22 cellular contexts compared by ENCODE assay signal in genomic region chr6:165776699-165777098, GRCh38.
"Had no signal": no experiment of that assay in that cellular context is flagged by ENCODE, and none has a peak within 500 bp of the region (broad histone marks: within the 10 kb centered on the region; RNA-seq: fewer than 3 reads in every experiment).

No MANE protein-coding gene starts in this region.

- H3K9me3 ChIP-seq: lower lobe of right lung, prostate gland, right atrium auricular region, suprapubic skin had no signal

- H3K4me3 Mint-ChIP-seq: natural killer cell treated with Interleukin-12 subunit alpha and Interleukin-12 subunit beta and Interleukin-15 and Interleukin-18, amount 100 ng/mL, for 72 hours; neural crest cell; stimulated activated naive CD8-positive, alpha-beta T cell treated with anti-CD3 and anti-CD28 coated beads, Interleukin-15, amount 100 ng/mL, for 72 hours; type B pancreatic cell had no signal

- H3K27me3 ChIP-seq: right atrium auricular region had no signal

- H3K4me2 ChIP-seq: smooth muscle cell had no signal

- H3K4me1 ChIP-seq: prostate gland, right atrium auricular region had no signal

- ATAC-seq: left ventricle myocardium superior; lower lobe of right lung; natural killer cell treated with Interleukin-12 subunit alpha and Interleukin-12 subunit beta and Interleukin-15 and Interleukin-18, amount 100 ng/mL, for 72 hours; sciatic nerve; stimulated activated naive CD8-positive, alpha-beta T cell treated with anti-CD3 and anti-CD28 coated beads, Interleukin-15, amount 100 ng/mL, for 72 hours had no signal

- H3K36me3 Mint-ChIP-seq: natural killer cell treated with Interleukin-12 subunit alpha and Interleukin-12 subunit beta and Interleukin-15 and Interleukin-18, amount 100 ng/mL, for 72 hours; type B pancreatic cell had no signal

- H3K9me3 Mint-ChIP-seq: natural killer cell treated with Interleukin-12 subunit alpha and Interleukin-12 subunit beta and Interleukin-15 and Interleukin-18, amount 100 ng/mL, for 72 hours; stimulated activated naive CD8-positive, alpha-beta T cell treated with anti-CD3 and anti-CD28 coated beads, Interleukin-15, amount 100 ng/mL, for 72 hours had no signal

- H3K27ac Mint-ChIP-seq: natural killer cell treated with Interleukin-12 subunit alpha and Interleukin-12 subunit beta and Interleukin-15 and Interleukin-18, amount 100 ng/mL, for 72 hours; stimulated activated naive CD8-positive, alpha-beta T cell treated with anti-CD3 and anti-CD28 coated beads, Interleukin-15, amount 100 ng/mL, for 72 hours; type B pancreatic cell had no signal

- H3K36me3 ChIP-seq: lower lobe of right lung, prostate gland, right atrium auricular region, suprapubic skin had no signal

- H3K27ac ChIP-seq: coronary artery, lower lobe of right lung, prostate gland, right atrium auricular region, suprapubic skin had no signal

- DNase-seq: dermis blood vessel endothelial cell; effector memory CD4-positive, alpha-beta T cell; erythroblast; hypothalamus; left ventricle myocardium superior; lower lobe of right lung; nucleus accumbens; stimulated activated CD4-positive, alpha-beta T cell treated with anti-CD3 and anti-CD28 coated beads, Interleukin-12 subunit alpha, Interleukin-12 subunit beta, amount 100 ng/mL, for 4 hours; stimulated activated CD4-positive, alpha-beta T cell treated with anti-CD3 and anti-CD28 coated beads, Interleukin-1b, Interleukin-23, amount 100 ng/mL, for 48 hours; stimulated activated CD4-positive, alpha-beta T cell treated with anti-CD3 and anti-CD28 coated beads, Interleukin-4, amount 100 ng/mL, for 1 hour; stimulated activated CD8-positive, alpha-beta memory T cell treated with anti-CD3 and anti-CD28 coated beads, Interleukin-4, amount 100 ng/mL, for 48 hours; stimulated activated naive CD4-positive, alpha-beta T cell; stimulated activated naive CD8-positive, alpha-beta T cell treated with anti-CD3 and anti-CD28 coated beads, Interleukin-15, amount 100 ng/mL, for 72 hours had no signal

- H3K4me3 ChIP-seq: coronary artery, lower lobe of right lung, prostate gland, right atrium auricular region, smooth muscle cell, suprapubic skin had no signal
